26 cellular contexts compared by ENCODE assay signal in the genomic region with DNA sequence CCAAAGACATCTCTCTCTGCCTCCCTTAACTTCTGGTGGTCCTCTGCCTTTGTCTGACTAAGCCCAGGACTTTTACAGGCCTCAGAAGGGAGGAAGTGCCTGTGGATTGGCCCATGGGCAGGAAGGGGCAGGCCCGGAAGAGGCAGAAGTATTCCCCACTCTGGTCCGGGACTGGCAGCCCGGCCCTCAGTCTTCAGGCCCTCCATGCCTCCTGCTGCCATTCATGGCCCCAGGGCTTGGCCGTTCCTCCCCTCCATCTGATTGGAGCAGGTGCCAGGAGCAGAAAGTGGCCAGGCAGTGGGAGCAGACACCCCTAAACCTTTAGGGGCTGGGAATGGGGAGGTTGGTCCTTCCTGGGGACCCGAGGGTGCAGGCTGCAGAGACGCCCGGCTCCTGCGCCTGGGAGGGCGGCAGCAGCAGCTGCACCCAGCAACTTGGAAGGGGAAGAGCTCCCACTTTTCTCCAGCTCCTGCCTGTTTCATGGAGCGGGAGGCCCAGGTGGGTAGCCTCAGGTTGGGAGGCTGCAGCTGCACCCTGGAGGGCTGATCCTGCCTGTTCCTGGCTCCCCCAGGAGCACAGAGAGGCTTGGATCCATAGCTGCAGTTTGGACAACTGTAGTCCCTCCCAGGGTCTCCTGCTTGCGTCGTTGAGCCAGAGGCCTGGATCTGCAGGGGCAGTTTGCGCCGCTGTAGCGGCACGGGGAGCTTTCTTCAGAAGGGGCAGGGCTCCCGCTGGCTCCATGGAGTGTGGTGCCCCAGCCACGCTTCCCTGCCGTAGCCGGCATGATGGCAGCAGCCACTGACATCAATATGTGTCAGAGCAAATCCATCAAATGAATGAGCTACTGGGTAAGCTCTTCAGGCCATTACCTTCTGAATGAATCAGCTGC.
"Had no signal": no experiment of that assay in that cellular context is flagged by ENCODE, and none has a peak within 500 bp of the region (broad histone marks: within the 10 kb centered on the region; RNA-seq: fewer than 3 reads in every experiment).

No MANE protein-coding gene starts in this region.

- H3K27me3 ChIP-seq: right atrium auricular region had no signal

- H3K36me3 ChIP-seq: right atrium auricular region had no signal

- H3K4me3 ChIP-seq: psoas muscle, right atrium auricular region had no signal

- H3K4me3 Mint-ChIP-seq: activated T-cell treated with anti-CD3 and anti-CD28 coated beads, Interleukin-2, amount 50 U/mL, for 72 hours; central memory CD8-positive, alpha-beta T cell; dendritic cell treated with granulocyte-macrophage colony-stimulating factor and Interleukin-4, amounts not matched to agents 40 ng/mL and 50 ng/mL, for 4 days; endodermal cell; immature natural killer cell; naive thymus-derived CD4-positive, alpha-beta T cell; stimulated activated naive CD8-positive, alpha-beta T cell treated with anti-CD3 and anti-CD28 coated beads, Interleukin-15, Interleukin-2, amounts not matched to agents 100 ng/mL and 50 ng/mL, for 24 hours; type B pancreatic cell had no signal

- H3K9me3 ChIP-seq: psoas muscle, right atrium auricular region had no signal

- H3K4me1 ChIP-seq: parathyroid adenoma, psoas muscle, right atrium auricular region had no signal

- H3K9ac ChIP-seq: parathyroid adenoma had no signal

- H3K27ac ChIP-seq: parathyroid adenoma, psoas muscle, right atrium auricular region, VCaP had no signal

- H3K4me1 Mint-ChIP-seq: central memory CD8-positive, alpha-beta T cell; endodermal cell; immature natural killer cell; naive thymus-derived CD4-positive, alpha-beta T cell had no signal

- H3K27me3 Mint-ChIP-seq: central memory CD8-positive, alpha-beta T cell; dendritic cell treated with granulocyte-macrophage colony-stimulating factor and Interleukin-4, amounts not matched to agents 40 ng/mL and 50 ng/mL, for 4 days; naive thymus-derived CD4-positive, alpha-beta T cell; stimulated activated naive CD8-positive, alpha-beta T cell treated with anti-CD3 and anti-CD28 coated beads, Interleukin-15, Interleukin-2, amounts not matched to agents 100 ng/mL and 50 ng/mL, for 24 hours; type B pancreatic cell had no signal

- H3K79me2 ChIP-seq: parathyroid adenoma had no signal

- DNase-seq: activated CD4-positive, alpha-beta T cell treated with anti-CD3 and anti-CD28 coated beads for 4 hours; activated CD4-positive, alpha-beta T cell treated with anti-CD3 and anti-CD28 coated beads, Interleukin-2, amount 50 U/mL, for 4 hours; activated naive CD4-positive, alpha-beta T cell; activated T-cell treated with anti-CD3 and anti-CD28 coated beads for 4 hours; activated T-cell treated with anti-CD3 and anti-CD28 coated beads, Interleukin-2, amount 50 U/mL, for 72 hours; endodermal cell; foreskin fibroblast; head of caudate nucleus; hypothalamus; immature natural killer cell; kidney; left colon; midbrain; naive thymus-derived CD4-positive, alpha-beta T cell; occipital lobe; stimulated activated CD4-positive, alpha-beta T cell treated with anti-CD3 and anti-CD28 coated beads, Interleukin-4, amount 100 ng/mL, for 1 hour had no signal

- H3K36me3 Mint-ChIP-seq: activated naive CD4-positive, alpha-beta T cell treated with anti-CD3 and anti-CD28 coated beads, Interleukin-2, amount 50 U/mL, for 72 hours; immature natural killer cell; naive thymus-derived CD4-positive, alpha-beta T cell; type B pancreatic cell had no signal

- H3K27ac Mint-ChIP-seq: activated naive CD4-positive, alpha-beta T cell treated with anti-CD3 and anti-CD28 coated beads, Interleukin-2, amount 50 U/mL, for 72 hours; activated T-cell treated with anti-CD3 and anti-CD28 coated beads, Interleukin-2, amount 50 U/mL, for 72 hours; dendritic cell treated with granulocyte-macrophage colony-stimulating factor and Interleukin-4, amounts not matched to agents 40 ng/mL and 50 ng/mL, for 4 days; endodermal cell; immature natural killer cell; naive thymus-derived CD4-positive, alpha-beta T cell; stimulated activated naive CD8-positive, alpha-beta T cell treated with anti-CD3 and anti-CD28 coated beads, Interleukin-15, Interleukin-2, amounts not matched to agents 100 ng/mL and 50 ng/mL, for 24 hours; type B pancreatic cell had no signal

- ATAC-seq: activated naive CD4-positive, alpha-beta T cell treated with anti-CD3 and anti-CD28 coated beads, Interleukin-2, amount 50 U/mL, for 72 hours; activated T-cell treated with anti-CD3 and anti-CD28 coated beads, Interleukin-2, amount 50 U/mL, for 72 hours; esophagus mucosa; left colon; naive thymus-derived CD4-positive, alpha-beta T cell; psoas muscle had no signal

- H2AFZ ChIP-seq: parathyroid adenoma had no signal

- H3K9me3 Mint-ChIP-seq: activated naive CD4-positive, alpha-beta T cell treated with anti-CD3 and anti-CD28 coated beads, Interleukin-2, amount 50 U/mL, for 72 hours; activated T-cell treated with anti-CD3 and anti-CD28 coated beads, Interleukin-2, amount 50 U/mL, for 72 hours; central memory CD8-positive, alpha-beta T cell; dendritic cell treated with granulocyte-macrophage colony-stimulating factor and Interleukin-4, amounts not matched to agents 40 ng/mL and 50 ng/mL, for 4 days; endodermal cell; stimulated activated naive CD8-positive, alpha-beta T cell treated with anti-CD3 and anti-CD28 coated beads, Interleukin-15, Interleukin-2, amounts not matched to agents 100 ng/mL and 50 ng/mL, for 24 hours; type B pancreatic cell had no signal
